In genomic region chr10:95475003-95475383, GRCh38 we compare ENCODE assay signal across 1 cellular context.
TF ChIP-seq lines count a peak whose summit lies in the region.

No MANE protein-coding gene starts in this region.

TF ChIP-seq in HEK293, 187 proteins besides CTCF, POLR2A, EP300 and RAD21 (continued from another document):
- TF ChIP-seq ZBTB26 (tag by site-specific recombination; optimal IDR thresholded peaks at IDR 0.05) (no peak), ZBTB44 (tag by site-specific recombination; IDR thresholded peaks at IDR 0.05) (no peak), ZFHX2 (tag by site-specific recombination; conservative IDR thresholded peaks at IDR 0.05) (no peak), ZNF362 (tag by site-specific recombination; IDR thresholded peaks at IDR 0.05) (no peak), ZNF639 (tag by site-specific recombination; IDR thresholded peaks at IDR 0.05) (no peak), ZNF23 (tag by site-specific recombination; IDR thresholded peaks at IDR 0.05; ENCODE audit: borderline replicate concordance) (no peak), ZNF114 (tag by site-specific recombination; IDR thresholded peaks at IDR 0.05) (no peak), ZNF623 (tag by site-specific recombination; IDR thresholded peaks at IDR 0.05) (no peak)
